ENCODE assay signal across 23 cellular contexts in the genomic region with DNA sequence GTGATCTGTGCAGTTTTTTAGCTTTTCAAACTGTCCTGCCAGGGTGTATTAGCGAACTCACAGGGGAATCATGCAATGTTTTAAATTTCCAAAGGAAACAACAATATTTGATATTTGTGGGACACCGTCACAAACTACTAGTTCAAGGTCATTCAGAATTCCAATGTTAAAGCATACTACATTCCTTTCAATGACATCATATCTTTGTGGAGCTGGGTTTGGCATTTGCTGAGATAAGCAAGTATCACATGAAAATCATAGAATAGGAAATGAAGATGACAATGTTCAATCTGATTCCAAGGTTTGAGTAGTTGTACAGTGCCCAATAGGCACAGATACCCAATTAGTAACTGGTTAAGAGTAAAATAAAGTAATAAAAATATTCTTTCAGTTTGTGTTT. TPM values are rescaled to one million over a fixed set of nuclear protein-coding genes. Genes with fewer than 3 reads are reported as not detected.
A peak's percentile ranks its signal among the peaks of the same experiment; 100 is the strongest.
DNase-seq lines count a peak whose midpoint lies in the region; ATAC-seq and TF ChIP-seq lines count a peak whose summit lies in the region.
"Had no signal": no experiment of that assay in that cellular context is flagged by ENCODE, and none has a peak within 500 bp of the region (broad histone marks: within the 10 kb centered on the region; RNA-seq: fewer than 3 reads in every experiment).

No MANE protein-coding gene starts in this region.

- in situ Hi-C loops in ACHN (cut with HindIII; ENCODE audit: low pct_ligation_motif_present, low pct_unique_long_range_greater_than_20kb, low sequenced_read_pairs): no loop called here

- TF ChIP-seq CTCF in choroid plexus epithelial cell (conservative IDR thresholded peaks at IDR 0.05; ENCODE audit: low read depth, low read length): no peak

- no peak overlapping the region for H3K4me3 ChIP-seq in choroid plexus epithelial cell (ENCODE audit: low read depth, low read length)
- H3K4me3 ChIP-seq: A549, skin epidermis, upper lobe of left lung had no signal

- intact Hi-C loops in head of caudate nucleus (cut with DNase I): loop anchor here (10.0 kb wide), 1 partner anchor 1717 kb away; no protein-coding TSS in a partner anchor

- no peak for TF ChIP-seq POLR2A in GM18505 (IDR thresholded peaks at IDR 0.05; ENCODE audit: borderline replicate concordance, extremely low read depth, insufficient read depth, insufficient read length)

- no peak for ATAC-seq in GM18505 (IDR thresholded peaks at IDR 0.05; ENCODE audit: unreplicated experiment)
- ATAC-seq: A549; naive thymus-derived CD4-positive, alpha-beta T cell; stimulated activated effector memory CD8-positive, alpha-beta T cell treated with anti-CD3 and anti-CD28 coated beads, Interleukin-12 subunit alpha, Interleukin-12 subunit beta, amount 100 ng/mL, for 72 hours; WTC11 had no signal

- DNase-seq in ACHN: peak; percentile 11
- DNase-seq in M059J (ENCODE audit: low read depth): peak; percentile 17
- DNase-seq in choroid plexus epithelial cell (ENCODE audit: low read depth): peak; percentile 68
- peak; percentile 63 for DNase-seq in kidney glomerular epithelial cell (lab: John Stamatoyannopoulos, UW)
- no peak for DNase-seq in head of caudate nucleus
- DNase-seq in Kasumi-1 (lab: John Stamatoyannopoulos, UW): no peak
- no peak for DNase-seq in DMS53 treated with DMSO at 0.1 percent for 48 hours (lab: John Stamatoyannopoulos, UW; ENCODE audit: unreplicated experiment)
- DNase-seq: aorta; BE2C; DMS79 treated with DMSO at 0.1 percent for 48 hours; endodermal cell; H7; naive thymus-derived CD4-positive, alpha-beta T cell; NCI-H1417; NCI-H2081 treated with DMSO at 0.1 percent for 48 hours; nucleus accumbens; substantia nigra had no signal

RNA-seq across cellular contexts. Expression of gene NUF2, which starts 35.6 kb away (rescaled TPM):
- total RNA-seq in M059J (2014; rRNA removed; shearing (Covaris generic)): 40.0 and 51.1 TPM in 2 replicates

Comparison
In these comparisons a context has a peak if more than half of its experiments do, and no peak if none do; other contexts are left out.
1. DNase-seq: peak in ACHN (single experiment), M059J (single experiment), choroid plexus epithelial cell (single experiment) and kidney glomerular epithelial cell (single experiment); none in head of caudate nucleus (0 of 42), Kasumi-1 (0 of 2) and DMS53 treated with DMSO at 0.1 percent for 48 hours (single experiment).